In the genomic region with DNA sequence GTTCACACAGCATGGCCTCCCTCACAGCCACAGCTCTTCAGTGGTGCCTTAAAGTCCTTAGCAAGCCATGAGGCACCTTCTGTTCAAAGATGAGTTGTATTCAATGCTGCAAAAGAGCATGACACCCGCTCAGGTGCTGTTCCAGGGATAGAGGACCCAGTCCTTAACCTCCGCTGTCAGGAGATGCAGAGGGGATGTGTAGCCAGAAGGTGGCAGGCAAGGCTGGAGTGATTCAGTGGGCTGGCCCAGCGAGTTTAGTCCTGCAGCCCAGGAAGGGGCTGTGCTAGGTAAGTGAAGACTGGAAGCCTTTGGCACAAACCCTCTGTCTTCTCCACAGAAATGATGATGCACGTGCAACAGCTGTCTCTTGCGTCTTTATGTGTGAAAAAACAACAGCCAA, we compare ENCODE assay signal across 9 cellular contexts. TPM values are rescaled to one million over a fixed set of nuclear protein-coding genes. Genes with fewer than 3 reads are reported as not detected.
DNase-seq lines count a peak whose midpoint lies in the region; TF ChIP-seq lines count a peak whose summit lies in the region.
"Had no signal": no experiment of that assay in that cellular context is flagged by ENCODE, and none has a peak within 500 bp of the region (broad histone marks: within the 10 kb centered on the region; RNA-seq: fewer than 3 reads in every experiment).

No MANE protein-coding gene starts in this region.

- H3K4me1 Mint-ChIP-seq in brain, result no peaks in the 10 kb centered on the region
- no peaks in the 10 kb centered on the region for H3K4me1 Mint-ChIP-seq in CD14-positive monocyte

- H3K27me3 Mint-ChIP-seq in brain, result no peaks in the 10 kb centered on the region
- no peaks in the 10 kb centered on the region for H3K27me3 Mint-ChIP-seq in CD14-positive monocyte (ENCODE audit: low read depth in 3 of 3)

- no peaks in the 10 kb centered on the region for H3K36me3 Mint-ChIP-seq in brain
- H3K36me3 Mint-ChIP-seq in CD14-positive monocyte, result peaks cover 51 to 84% of the 10 kb centered on the region in 2 donors

- H3K27ac Mint-ChIP-seq in brain (no peak overlapping the region), CD14-positive monocyte (no peak overlapping the region)

- H3K4me3 Mint-ChIP-seq in brain, result no peak overlapping the region
- H3K4me3 Mint-ChIP-seq in CD14-positive monocyte, result no peak overlapping the region

- intact Hi-C loops in CD14-positive monocyte (cut with micrococcal nuclease), result no loop called here

- H3K9me3 Mint-ChIP-seq in brain (no peaks in the 10 kb centered on the region), CD14-positive monocyte (no peaks in the 10 kb centered on the region)

- DNase-seq in G401 (ENCODE audit: low spot score) (peak; percentile 86), KBM-7 (peak; percentile 40), lung microvascular endothelial cell (ENCODE audit: low read depth in 2 of 2) (peak; percentile 15), CD14-positive monocyte (ENCODE audit: low spot score) (no peak), NCI-H1105 treated with DMSO at 0.1 percent for 48 hours (lab: John Stamatoyannopoulos, UW) (no peak)
- DNase-seq in effector CD8-positive, alpha-beta T cell (lab: John Stamatoyannopoulos, UW), result no peak
- no peak for DNase-seq in activated CD4-positive, alpha-beta T cell treated with anti-CD3 and anti-CD28 coated beads, Interleukin-2, amount 50 U/mL, for 1 hour
- DNase-seq: NCI-H2081 treated with DMSO at 0.1 percent for 48 hours had no signal

- in situ Hi-C loops in G401 (cut with HindIII; ENCODE audit: low sequenced_read_pairs) (no loop called here), KBM-7 (cut with MboI; ENCODE audit: low pct_unique_long_range_greater_than_20kb, low sequenced_read_pairs) (no loop called here)

- TF ChIP-seq CTCF in brain (conservative IDR thresholded peaks at IDR 0.05) (peak; percentile 40 to 44), CD14-positive monocyte (IDR thresholded peaks at IDR 0.05) (no peak)

RNA-seq across cellular contexts. Expression of a gene that starts 25.0 kb away (rescaled TPM):
- total RNA-seq in G401 (2014; rRNA removed; shearing (Covaris generic)), result 16.4 and 21.6 TPM in 2 replicates
- polyA plus RNA-seq in brain (ENCODE audit: insufficient read depth, low read depth, low replicate concordance) (5.5 TPM), CD14-positive monocyte (not detected)
- under 0.01 TPM in 2 replicates for total RNA-seq in lung microvascular endothelial cell

RNA-seq across cellular contexts. Expression of a gene that starts 25.3 kb away (rescaled TPM):
- 8.9 and 16.3 TPM in 2 replicates for total RNA-seq in G401 (2014; rRNA removed; shearing (Covaris generic))
- polyA plus RNA-seq in brain (ENCODE audit: insufficient read depth, low read depth, low replicate concordance), result 11.2 TPM
- total RNA-seq in lung microvascular endothelial cell, result 1.6 and 2.2 TPM in 2 replicates
- under 1 TPM; 0.23 to 0.34 TPM for polyA plus RNA-seq in CD14-positive monocyte

RNA-seq across cellular contexts. Expression of a gene that starts 44.2 kb away (rescaled TPM):
- 76.2 and 79.0 TPM in 2 replicates for total RNA-seq in G401 (2014; rRNA removed; shearing (Covaris generic))
- polyA plus RNA-seq in brain (ENCODE audit: insufficient read depth, low read depth, low replicate concordance) (15.7 TPM), CD14-positive monocyte (10 to 100 TPM; 12.8 to 19.7 TPM)
- total RNA-seq in lung microvascular endothelial cell, result 24.0 and 25.6 TPM in 2 replicates

Comparison
In these comparisons a context has a peak if more than half of its experiments do, and no peak if none do; other contexts are left out.
1. DNase-seq: peak in G401 (single experiment), KBM-7 (single experiment) and lung microvascular endothelial cell (2 of 2); none in effector CD8-positive, alpha-beta T cell (single experiment), CD14-positive monocyte (single experiment), activated CD4-positive, alpha-beta T cell treated with anti-CD3 and anti-CD28 coated beads, Interleukin-2, amount 50 U/mL, for 1 hour (single experiment) and NCI-H1105 treated with DMSO at 0.1 percent for 48 hours (single experiment).
2. RNA of a gene that starts 25.0 kb away (total RNA-seq): 16.4 to 21.6 TPM in G401; under 0.01 TPM in lung microvascular endothelial cell; every median in the first group is over 10 times any median in the second.